ENCODE assay signal across 11 cellular contexts in genomic region chr12:67517181-67517887, GRCh38.
A peak's percentile ranks its signal among the peaks of the same experiment; 100 is the strongest.
DNase-seq lines count a peak whose midpoint lies in the region; ATAC-seq and TF ChIP-seq lines count a peak whose summit lies in the region.
"Had no signal": no experiment of that assay in that cellular context is flagged by ENCODE, and none has a peak within 500 bp of the region (broad histone marks: within the 10 kb centered on the region; RNA-seq: fewer than 3 reads in every experiment).

No MANE protein-coding gene starts in this region.

- ATAC-seq in sciatic nerve (peak; percentile 77), HG03196 (IDR thresholded peaks at IDR 0.05; ENCODE audit: unreplicated experiment) (no peak), right lobe of liver (no peak), GM18867 (IDR thresholded peaks at IDR 0.05; ENCODE audit: unreplicated experiment) (no peak)

- no peaks in the 10 kb centered on the region for H3K9me3 ChIP-seq in esophagus (ENCODE audit: control insufficient read depth in 2 of 2, insufficient read depth in 1 of 2, low read depth in 1 of 2, low read length in 1 of 2)
- no peaks in the 10 kb centered on the region for H3K9me3 ChIP-seq in right lobe of liver

- H3K4me3 ChIP-seq in esophagus (ENCODE audit: low read depth in 1 of 2, low read length in 2 of 2) = no peak overlapping the region
- no peak overlapping the region for H3K4me3 ChIP-seq in right lobe of liver

- H3K36me3 ChIP-seq in esophagus (ENCODE audit: control insufficient read depth in 2 of 2, insufficient read depth in 2 of 2, low read length in 1 of 2) (no peaks in the 10 kb centered on the region), right lobe of liver (no peaks in the 10 kb centered on the region)

- WGBS in esophagus, 2 donors = 41 to 54% methylated on average over 16 of the region's 16 CpGs
- WGBS in right lobe of liver (ENCODE audit: insufficient coverage, low coverage, low lambda C conversion rate, missing lambda C conversion rate) = 47% methylated on average over 10 of the region's 16 CpGs

- H3K4me1 ChIP-seq in esophagus (ENCODE audit: control insufficient read depth in 2 of 2, insufficient read depth in 2 of 2, low read length in 1 of 2) (peaks cover 3 to 10% of the 10 kb centered on the region in 2 donors), right lobe of liver (no peaks in the 10 kb centered on the region)

- intact Hi-C loops in sciatic nerve (cut with DNase I) = no loop called here
- intact Hi-C loops in right lobe of liver (cut with DNase I) = no loop called here

- DNase-seq in H4 (ENCODE audit: low spot score) (peak; percentile 88), NCI-H69 (lab: John Stamatoyannopoulos, UW) (peak; percentile 79), sciatic nerve (ENCODE audit: low spot score) (peak; percentile 72), right lobe of liver (no peak), RKO (ENCODE audit: low spot score) (no peak)
- DNase-seq: activated T-cell treated with anti-CD3 and anti-CD28 coated beads, Interleukin-2, amount 50 U/mL, for 24 hours; effector CD4-positive, alpha-beta T cell; SW 1271 had no signal

- H3K27ac ChIP-seq in esophagus (ENCODE audit: low read depth in 2 of 2, low read length in 1 of 2) (peak overlapping the region; percentile 72 to 74), right lobe of liver (no peak overlapping the region)

- TF ChIP-seq POLR2A in right lobe of liver (IDR thresholded peaks at IDR 0.05) = no peak

- H3K27me3 ChIP-seq in esophagus (ENCODE audit: control insufficient read depth in 1 of 2, insufficient read depth in 2 of 2, low read length in 2 of 2) (no peaks in the 10 kb centered on the region), right lobe of liver (no peaks in the 10 kb centered on the region)

- no peak for TF ChIP-seq CTCF in right lobe of liver (IDR thresholded peaks at IDR 0.05)

Comparison
In these comparisons a context has a peak if more than half of its experiments do, and no peak if none do; other contexts are left out.
1. DNase-seq: peak in H4 (single experiment), NCI-H69 (single experiment) and sciatic nerve (single experiment); none in right lobe of liver (0 of 3) and RKO (single experiment).
2. H3K27ac ChIP-seq: peak in esophagus (2 of 2); none in right lobe of liver (0 of 3).